In the genomic region with DNA sequence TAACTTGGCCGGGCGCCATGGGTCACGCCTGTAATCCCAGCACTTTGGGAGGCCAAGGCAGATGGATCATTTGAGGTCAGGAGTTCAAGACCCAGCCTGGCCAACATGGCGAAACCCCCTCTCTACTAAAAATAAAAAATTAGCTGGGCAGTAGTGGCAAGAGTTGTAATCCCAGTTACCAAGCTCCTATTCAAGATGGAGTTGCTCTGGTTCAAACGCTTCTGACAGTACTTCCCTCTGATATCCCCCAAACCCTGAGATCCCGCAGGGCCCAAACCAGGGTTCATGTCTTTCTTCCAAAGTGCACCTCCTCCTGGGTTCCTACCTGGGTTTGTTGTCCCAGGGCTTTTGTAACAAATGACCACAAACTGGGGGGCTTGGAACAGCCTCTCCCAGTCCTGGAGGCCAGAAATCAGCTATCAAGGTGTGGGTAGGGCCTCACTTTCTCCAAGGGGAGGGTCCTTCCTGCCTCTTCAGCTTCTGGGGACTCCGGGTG, we compare ENCODE assay signal across 43 cellular contexts. TPM values are rescaled to one million over a fixed set of nuclear protein-coding genes. Genes with fewer than 3 reads are reported as not detected.
"Had no signal": no experiment of that assay in that cellular context is flagged by ENCODE, and none has a peak within 500 bp of the region (broad histone marks: within the 10 kb centered on the region; RNA-seq: fewer than 3 reads in every experiment).

No MANE protein-coding gene starts in this region.

- DNase-seq: activated effector memory CD4-positive, alpha-beta T cell treated with anti-CD3 and anti-CD28 coated beads, Interleukin-2, amount 50 U/mL, for 16 hours; activated effector memory CD4-positive, alpha-beta T cell treated with Interleukin-2 at 50 U/mL for 16 hours; activated gamma-delta T cell; activated gamma-delta T cell treated with Interleukin-2 at 50 U/mL for 16 hours; activated naive CD4-positive, alpha-beta T cell; activated naive CD4-positive, alpha-beta T cell treated with anti-CD3 and anti-CD28 coated beads for 36 hours; activated naive CD4-positive, alpha-beta T cell treated with anti-CD3 and anti-CD28 coated beads, Interleukin-2, amount 10 ng/mL, durations not matched to agents 7 days and 5 days; activated naive CD4-positive, alpha-beta T cell treated with anti-CD3 and anti-CD28 coated beads, Interleukin-2, amount 50 U/mL, for 16 hours; activated naive CD4-positive, alpha-beta T cell treated with Interleukin-2 at 50 U/mL for 16 hours; activated naive CD8-positive, alpha-beta T cell treated with anti-CD3 and anti-CD28 coated beads for 36 hours; activated naive CD8-positive, alpha-beta T cell treated with anti-CD3 and anti-CD28 coated beads, Interleukin-2, amount 10 ng/mL, durations not matched to agents 7 days and 5 days; activated naive CD8-positive, alpha-beta T cell treated with anti-CD3 and anti-CD28 coated beads, Interleukin-2, amount 50 U/mL, for 24 hours; activated T-cell treated with anti-CD3 and anti-CD28 coated beads, Interleukin-2, amount 50 U/mL, for 1 hour; activated T-cell treated with anti-CD3 and anti-CD28 coated beads, Interleukin-2, amount 50 U/mL, for 24 hours; activated T-cell treated with anti-CD3 and anti-CD28 coated beads, Interleukin-2, amount 50 U/mL, for 4 hours; activated T-cell treated with anti-CD3 and anti-CD28 coated beads, Interleukin-2, amount 50 U/mL, for 48 hours; activated T-cell treated with anti-CD3 and anti-CD28 coated beads, Interleukin-2, amount 50 U/mL, for 72 hours; adrenal gland; amniotic stem cell; amygdala; anterior cingulate cortex; aorta; body of pancreas; brain microvascular endothelial cell; caudate nucleus; central memory CD4-positive, alpha-beta T cell; cerebellar nuclear complex had no signal

- ATAC-seq: activated naive CD4-positive, alpha-beta T cell treated with anti-CD3 and anti-CD28 coated beads, Interleukin-2, amount 50 U/mL, for 72 hours; activated naive CD8-positive, alpha-beta T cell treated with anti-CD3 and anti-CD28 coated beads, Interleukin-2, amount 50 U/mL, for 24 hours; activated T-cell treated with anti-CD3 and anti-CD28 coated beads, Interleukin-2, amount 50 U/mL, for 4 hours; activated T-cell treated with anti-CD3 and anti-CD28 coated beads, Interleukin-2, amount 50 U/mL, for 72 hours; activated T-helper 17 cell treated with anti-CD3 and anti-CD28 coated beads, Interleukin-2, amount 50 U/mL, for 72 hours; body of pancreas had no signal

- H3K9me3 ChIP-seq: adrenal gland, ascending aorta, body of pancreas had no signal

- H3K9me3 Mint-ChIP-seq: activated naive CD4-positive, alpha-beta T cell treated with anti-CD3 and anti-CD28 coated beads for 36 hours; activated naive CD4-positive, alpha-beta T cell treated with anti-CD3 and anti-CD28 coated beads, Interleukin-2, amount 10 ng/mL, durations not matched to agents 7 days and 5 days; activated naive CD4-positive, alpha-beta T cell treated with anti-CD3 and anti-CD28 coated beads, Interleukin-2, amount 50 U/mL, for 24 hours; activated naive CD4-positive, alpha-beta T cell treated with anti-CD3 and anti-CD28 coated beads, Interleukin-2, amount 50 U/mL, for 72 hours; activated naive CD8-positive, alpha-beta T cell treated with anti-CD3 and anti-CD28 coated beads for 36 hours; activated naive CD8-positive, alpha-beta T cell treated with anti-CD3 and anti-CD28 coated beads, Interleukin-2, amount 10 ng/mL, durations not matched to agents 7 days and 5 days; activated naive CD8-positive, alpha-beta T cell treated with anti-CD3 and anti-CD28 coated beads, Interleukin-2, amount 50 U/mL, for 24 hours; activated T-cell treated with anti-CD3 and anti-CD28 coated beads, Interleukin-2, amount 50 U/mL, for 24 hours; activated T-cell treated with anti-CD3 and anti-CD28 coated beads, Interleukin-2, amount 50 U/mL, for 4 hours; activated T-cell treated with anti-CD3 and anti-CD28 coated beads, Interleukin-2, amount 50 U/mL, for 72 hours; activated T-helper 1 cell treated with anti-CD3 and anti-CD28 coated beads, Interleukin-12 subunit alpha, Interleukin-12 subunit beta, Interleukin-2, Interleukin-4 antibody, amounts not matched to agents 30 ng/mL and 10 ng/mL and 1 ng/mL, durations not matched to agents 14 hours and 24 hours and 36 hours; activated T-helper 17 cell treated with anti-CD3 and anti-CD28 coated beads, Interleukin-2, amount 50 U/mL, for 72 hours; activated T-helper 2 cell treated with anti-CD3 and anti-CD28 coated beads, Interferon-gamma antibody, Interleukin-2, Interleukin-4, amounts not matched to agents 10 μg/mL and 5 μg/mL and 100 μg/mL, durations not matched to agents 14 hours and 24 hours and 36 hours; central memory CD8-positive, alpha-beta T cell had no signal

- H3K4me3 ChIP-seq: adrenal gland, ascending aorta, body of pancreas, breast epithelium, cardiac muscle cell had no signal

- H3K4me3 Mint-ChIP-seq: activated naive CD4-positive, alpha-beta T cell treated with anti-CD3 and anti-CD28 coated beads for 36 hours; activated naive CD4-positive, alpha-beta T cell treated with anti-CD3 and anti-CD28 coated beads, Interleukin-2, amount 10 ng/mL, durations not matched to agents 7 days and 5 days; activated naive CD4-positive, alpha-beta T cell treated with anti-CD3 and anti-CD28 coated beads, Interleukin-2, amount 50 U/mL, for 24 hours; activated naive CD8-positive, alpha-beta T cell; activated naive CD8-positive, alpha-beta T cell treated with anti-CD3 and anti-CD28 coated beads for 36 hours; activated naive CD8-positive, alpha-beta T cell treated with anti-CD3 and anti-CD28 coated beads, Interleukin-2, amount 10 ng/mL, durations not matched to agents 7 days and 5 days; activated naive CD8-positive, alpha-beta T cell treated with anti-CD3 and anti-CD28 coated beads, Interleukin-2, amount 50 U/mL, for 24 hours; activated T-cell treated with anti-CD3 and anti-CD28 coated beads, Interleukin-2, amount 50 U/mL, for 24 hours; activated T-cell treated with anti-CD3 and anti-CD28 coated beads, Interleukin-2, amount 50 U/mL, for 4 hours; activated T-cell treated with anti-CD3 and anti-CD28 coated beads, Interleukin-2, amount 50 U/mL, for 72 hours; activated T-helper 1 cell treated with anti-CD3 and anti-CD28 coated beads, Interleukin-12 subunit alpha, Interleukin-12 subunit beta, Interleukin-2, Interleukin-4 antibody, amounts not matched to agents 30 ng/mL and 10 ng/mL and 1 ng/mL, durations not matched to agents 14 hours and 24 hours and 36 hours; activated T-helper 17 cell treated with anti-CD3 and anti-CD28 coated beads, Interleukin-2, amount 50 U/mL, for 72 hours; brain; central memory CD8-positive, alpha-beta T cell had no signal

- H3K27ac Mint-ChIP-seq: activated naive CD4-positive, alpha-beta T cell treated with anti-CD3 and anti-CD28 coated beads for 36 hours; activated naive CD4-positive, alpha-beta T cell treated with anti-CD3 and anti-CD28 coated beads, Interleukin-2, amount 10 ng/mL, durations not matched to agents 7 days and 5 days; activated naive CD4-positive, alpha-beta T cell treated with anti-CD3 and anti-CD28 coated beads, Interleukin-2, amount 50 U/mL, for 24 hours; activated naive CD4-positive, alpha-beta T cell treated with anti-CD3 and anti-CD28 coated beads, Interleukin-2, amount 50 U/mL, for 72 hours; activated naive CD8-positive, alpha-beta T cell; activated naive CD8-positive, alpha-beta T cell treated with anti-CD3 and anti-CD28 coated beads for 36 hours; activated naive CD8-positive, alpha-beta T cell treated with anti-CD3 and anti-CD28 coated beads, Interleukin-2, amount 10 ng/mL, durations not matched to agents 7 days and 5 days; activated naive CD8-positive, alpha-beta T cell treated with anti-CD3 and anti-CD28 coated beads, Interleukin-2, amount 50 U/mL, for 24 hours; activated T-cell treated with anti-CD3 and anti-CD28 coated beads, Interleukin-2, amount 50 U/mL, for 24 hours; activated T-cell treated with anti-CD3 and anti-CD28 coated beads, Interleukin-2, amount 50 U/mL, for 72 hours; activated T-helper 1 cell treated with anti-CD3 and anti-CD28 coated beads, Interleukin-12 subunit alpha, Interleukin-12 subunit beta, Interleukin-2, Interleukin-4 antibody, amounts not matched to agents 30 ng/mL and 10 ng/mL and 1 ng/mL, durations not matched to agents 14 hours and 24 hours and 36 hours; activated T-helper 17 cell treated with anti-CD3 and anti-CD28 coated beads, Interleukin-2, amount 50 U/mL, for 72 hours; activated T-helper 2 cell treated with anti-CD3 and anti-CD28 coated beads, Interferon-gamma antibody, Interleukin-2, Interleukin-4, amounts not matched to agents 10 μg/mL and 5 μg/mL and 100 μg/mL, durations not matched to agents 14 hours and 24 hours and 36 hours; brain had no signal

- H3K27ac ChIP-seq: adrenal gland, ascending aorta, body of pancreas, brain microvascular endothelial cell, breast epithelium, cardiac muscle cell had no signal

- H3K4me1 ChIP-seq: adrenal gland, ascending aorta, body of pancreas, breast epithelium had no signal

- H3K36me3 ChIP-seq: adrenal gland, ascending aorta, brain microvascular endothelial cell, breast epithelium, cardiac muscle cell had no signal

- H3K36me3 Mint-ChIP-seq: activated naive CD4-positive, alpha-beta T cell treated with anti-CD3 and anti-CD28 coated beads, Interleukin-2, amount 10 ng/mL, durations not matched to agents 7 days and 5 days; activated naive CD4-positive, alpha-beta T cell treated with anti-CD3 and anti-CD28 coated beads, Interleukin-2, amount 50 U/mL, for 24 hours; activated naive CD4-positive, alpha-beta T cell treated with anti-CD3 and anti-CD28 coated beads, Interleukin-2, amount 50 U/mL, for 72 hours; activated naive CD8-positive, alpha-beta T cell; activated naive CD8-positive, alpha-beta T cell treated with anti-CD3 and anti-CD28 coated beads for 36 hours; activated naive CD8-positive, alpha-beta T cell treated with anti-CD3 and anti-CD28 coated beads, Interleukin-2, amount 10 ng/mL, durations not matched to agents 7 days and 5 days had no signal

- FAIRE-seq: astrocyte, bronchial epithelial cell had no signal

- H3K27me3 ChIP-seq: adrenal gland, ascending aorta, body of pancreas, brain microvascular endothelial cell, cardiac muscle cell had no signal

- H3K4me1 Mint-ChIP-seq: activated naive CD4-positive, alpha-beta T cell treated with anti-CD3 and anti-CD28 coated beads, Interleukin-2, amount 10 ng/mL, durations not matched to agents 7 days and 5 days; activated naive CD4-positive, alpha-beta T cell treated with anti-CD3 and anti-CD28 coated beads, Interleukin-2, amount 50 U/mL, for 24 hours; activated naive CD8-positive, alpha-beta T cell treated with anti-CD3 and anti-CD28 coated beads for 36 hours; activated naive CD8-positive, alpha-beta T cell treated with anti-CD3 and anti-CD28 coated beads, Interleukin-2, amount 10 ng/mL, durations not matched to agents 7 days and 5 days; activated naive CD8-positive, alpha-beta T cell treated with anti-CD3 and anti-CD28 coated beads, Interleukin-2, amount 50 U/mL, for 24 hours; activated T-helper 17 cell treated with anti-CD3 and anti-CD28 coated beads, Interleukin-2, amount 50 U/mL, for 72 hours; central memory CD8-positive, alpha-beta T cell had no signal

RNA-seq across cellular contexts. Expression of a gene that starts 13.7 kb away (rescaled TPM):
- total RNA-seq: activated naive CD4-positive, alpha-beta T cell treated with anti-CD3 and anti-CD28 coated beads for 36 hours; aorta; ascending aorta; bronchial epithelial cell; cardiac septum had no signal

RNA-seq across cellular contexts. Expression of a gene that starts 59.5 kb away (rescaled TPM):
- total RNA-seq: astrocyte, cardiac muscle cell, cerebellum, chondrocyte had no signal
- polyA plus RNA-seq: cardiac muscle cell had no signal
